Comparison of ENCODE assay signal across 24 cellular contexts in genomic region chr17:27996157-27997043, GRCh38. TPM values are rescaled to one million over a fixed set of nuclear protein-coding genes. Genes with fewer than 3 reads are reported as not detected.
A peak's percentile ranks its signal among the peaks of the same experiment; 100 is the strongest.
DNase-seq lines count a peak whose midpoint lies in the region; ATAC-seq and TF ChIP-seq lines count a peak whose summit lies in the region.
"Had no signal": no experiment of that assay in that cellular context is flagged by ENCODE, and none has a peak within 500 bp of the region (broad histone marks: within the 10 kb centered on the region; RNA-seq: fewer than 3 reads in every experiment).

No MANE protein-coding gene starts in this region.

- H3K4me1 Mint-ChIP-seq in effector memory CD8-positive, alpha-beta T cell (ENCODE audit: low read depth in 2 of 2), result no peaks in the 10 kb centered on the region
- H3K4me1 Mint-ChIP-seq: activated B cell treated with CpG ODN at 0.5 μM for 24 hours; activated T-helper 17 cell treated with anti-CD3 and anti-CD28 coated beads, Interleukin-2, amount 50 U/mL, for 72 hours had no signal

- H3K4me1 ChIP-seq in cardiac muscle cell (ENCODE audit: low read depth), result peaks cover 19% of the 10 kb centered on the region
- H3K4me1 ChIP-seq: BLaER1, upper lobe of right lung had no signal

- peaks cover 29 to 41% of the 10 kb centered on the region in 2 donors for H3K27me3 Mint-ChIP-seq in effector memory CD8-positive, alpha-beta T cell

- no peaks in the 10 kb centered on the region for H3K36me3 ChIP-seq in cardiac muscle cell
- H3K36me3 ChIP-seq: BLaER1, upper lobe of right lung had no signal

- DNase-seq in cardiac muscle cell (ENCODE audit: low read depth in 1 of 2, low spot score in 1 of 2) (no peak), left ventricle myocardium superior (no peak), NCI-H526 treated with DMSO at 0.1 percent for 48 hours (lab: John Stamatoyannopoulos, UW) (peak; percentile 21), dorsolateral prefrontal cortex (no peak), HEK293T (ENCODE audit: extremely low spot score) (no peak), CD1c-positive myeloid dendritic cell (ENCODE audit: extremely low spot score) (no peak)
- no peak for DNase-seq in effector memory CD8-positive, alpha-beta T cell
- DNase-seq: activated B cell treated with CpG ODN at 0.5 μM for 24 hours; activated CD8-positive, alpha-beta memory T cell treated with anti-CD3 and anti-CD28 coated beads, Interleukin-2, amount 50 U/mL, for 48 hours; Calu3; EL; NCI-H146; NK-92 treated with Interleukin-12 subunit alpha and Interleukin-12 subunit beta, amount 100 ng/mL, for 24 hours; SIG-M5; stimulated activated CD8-positive, alpha-beta memory T cell treated with anti-CD3 and anti-CD28 coated beads, Interleukin-4, amount 100 ng/mL, for 48 hours; SW 1271; upper lobe of right lung had no signal

- no peak overlapping the region for H3K4me3 ChIP-seq in cardiac muscle cell
- no peak overlapping the region for H3K4me3 ChIP-seq in dorsolateral prefrontal cortex
- H3K4me3 ChIP-seq: BLaER1, lung, upper lobe of right lung had no signal

- H3K9me3 ChIP-seq in cardiac muscle cell (ENCODE audit: low read depth), result no peaks in the 10 kb centered on the region
- H3K9me3 ChIP-seq: BLaER1, upper lobe of right lung had no signal

- H3K27me3 ChIP-seq in cardiac muscle cell, result no peaks in the 10 kb centered on the region
- no peaks in the 10 kb centered on the region for H3K27me3 ChIP-seq in dorsolateral prefrontal cortex
- H3K27me3 ChIP-seq: BLaER1 had no signal

- H3K27ac Mint-ChIP-seq in effector memory CD8-positive, alpha-beta T cell, result no peak overlapping the region
- H3K27ac Mint-ChIP-seq: activated B cell treated with CpG ODN at 0.5 μM for 24 hours; activated naive CD8-positive, alpha-beta T cell; activated T-helper 17 cell treated with anti-CD3 and anti-CD28 coated beads, Interleukin-2, amount 50 U/mL, for 72 hours; IgD-negative memory B cell had no signal

- peak overlapping the region; percentile 22 for H3K27ac ChIP-seq in cardiac muscle cell
- peak overlapping the region in 57 of 59 donors; percentile 2 to 98 (median 94) for H3K27ac ChIP-seq in dorsolateral prefrontal cortex
- H3K27ac ChIP-seq: BLaER1, upper lobe of right lung had no signal

- H3K9me3 Mint-ChIP-seq in effector memory CD8-positive, alpha-beta T cell, result no peaks in the 10 kb centered on the region
- H3K9me3 Mint-ChIP-seq: activated B cell treated with CpG ODN at 0.5 μM for 24 hours; activated T-helper 17 cell treated with anti-CD3 and anti-CD28 coated beads, Interleukin-2, amount 50 U/mL, for 72 hours; IgD-negative memory B cell; neural crest cell had no signal

- no peaks in the 10 kb centered on the region for H3K36me3 Mint-ChIP-seq in effector memory CD8-positive, alpha-beta T cell (ENCODE audit: insufficient read depth)
- H3K36me3 Mint-ChIP-seq: activated naive CD8-positive, alpha-beta T cell had no signal

- POLR2A ChIA-PET in HEK293T (lab: Yijun Ruan, JAX), result no interaction called here

- ATAC-seq in left ventricle myocardium superior, result no peak
- ATAC-seq in effector memory CD8-positive, alpha-beta T cell (replicated peaks), result no peak
- no peak for ATAC-seq in GM18873 (IDR thresholded peaks at IDR 0.05; ENCODE audit: low FRiP score, unreplicated experiment)
- ATAC-seq: activated T-helper 17 cell treated with anti-CD3 and anti-CD28 coated beads, Interleukin-2, amount 50 U/mL, for 72 hours; upper lobe of right lung had no signal

- TF ChIP-seq CTCF in cardiac muscle cell (IDR thresholded peaks at IDR 0.05; ENCODE audit: low read depth, low read length) (no peak), dorsolateral prefrontal cortex (IDR thresholded peaks at IDR 0.05 in 54 of 56, conservative IDR thresholded peaks at IDR 0.05 in 2 of 56; ENCODE audit: low read depth in 1 of 56, partially characterized antibody in 56 of 56) (no peak)

- H3K4me3 Mint-ChIP-seq in effector memory CD8-positive, alpha-beta T cell, result no peak overlapping the region
- H3K4me3 Mint-ChIP-seq: activated B cell treated with CpG ODN at 0.5 μM for 24 hours; activated naive CD8-positive, alpha-beta T cell; activated T-helper 17 cell treated with anti-CD3 and anti-CD28 coated beads, Interleukin-2, amount 50 U/mL, for 72 hours; IgD-negative memory B cell; neural crest cell had no signal

- intact Hi-C loops in left ventricle myocardium superior (cut with micrococcal nuclease) (no loop called here), dorsolateral prefrontal cortex (cut with DNase I) (no loop called here)

- CTCF ChIA-PET in HEK293T (lab: Yijun Ruan, JAX), result no interaction called here

TF ChIP-seq in HEK293T, 16 proteins besides CTCF, POLR2A, EP300 and RAD21:
- no peak for TF ChIP-seq ZNF384 (IDR thresholded peaks at IDR 0.05)
- TF ChIP-seq FOXA1 (IDR thresholded peaks at IDR 0.05), result no peak
- TF ChIP-seq HDGF (IDR thresholded peaks at IDR 0.05; ENCODE audit: borderline replicate concordance), result no peak
- no peak for TF ChIP-seq CTBP1 (IDR thresholded peaks at IDR 0.05; ENCODE audit: borderline replicate concordance)
- TF ChIP-seq LEF1 (IDR thresholded peaks at IDR 0.05; ENCODE audit: borderline replicate concordance), result no peak
- no peak for TF ChIP-seq FOXM1 (IDR thresholded peaks at IDR 0.05; ENCODE audit: borderline replicate concordance)
- TF ChIP-seq L3MBTL2 (conservative IDR thresholded peaks at IDR 0.05), result no peak
- no peak for TF ChIP-seq ARNT (IDR thresholded peaks at IDR 0.05)
- TF ChIP-seq PKNOX1 (IDR thresholded peaks at IDR 0.05), result no peak
- TF ChIP-seq BHLHE40 (IDR thresholded peaks at IDR 0.05; ENCODE audit: borderline replicate concordance), result no peak
- no peak for TF ChIP-seq ELF4 (IDR thresholded peaks at IDR 0.05)
- no peak for TF ChIP-seq NFRKB (IDR thresholded peaks at IDR 0.05)
- TF ChIP-seq SP1 (IDR thresholded peaks at IDR 0.05), result no peak
- no peak for TF ChIP-seq FOXK2 (IDR thresholded peaks at IDR 0.05)
- no peak for TF ChIP-seq SUZ12 (IDR thresholded peaks at IDR 0.05)
- no peak for TF ChIP-seq TARDBP (IDR thresholded peaks at IDR 0.05)
TF ChIP-seq in HEK293T: peak in this region for 0.

RNA-seq across cellular contexts. Expression of gene NLK, which starts 46.1 kb away (rescaled TPM):
- total RNA-seq in cardiac muscle cell (22.1 and 33.1 TPM in 2 replicates), left ventricle myocardium superior (22.8 TPM), dorsolateral prefrontal cortex (100 to 1,000 TPM in 109 of 120 experiments, 10 to 100 TPM in 11; 75.6 to 169 (median 124) TPM)
- polyA plus RNA-seq in cardiac muscle cell, result 10.9 and 11.0 TPM in 2 replicates
